Comparison of ENCODE assay signal across 20 cellular contexts in the genomic region with DNA sequence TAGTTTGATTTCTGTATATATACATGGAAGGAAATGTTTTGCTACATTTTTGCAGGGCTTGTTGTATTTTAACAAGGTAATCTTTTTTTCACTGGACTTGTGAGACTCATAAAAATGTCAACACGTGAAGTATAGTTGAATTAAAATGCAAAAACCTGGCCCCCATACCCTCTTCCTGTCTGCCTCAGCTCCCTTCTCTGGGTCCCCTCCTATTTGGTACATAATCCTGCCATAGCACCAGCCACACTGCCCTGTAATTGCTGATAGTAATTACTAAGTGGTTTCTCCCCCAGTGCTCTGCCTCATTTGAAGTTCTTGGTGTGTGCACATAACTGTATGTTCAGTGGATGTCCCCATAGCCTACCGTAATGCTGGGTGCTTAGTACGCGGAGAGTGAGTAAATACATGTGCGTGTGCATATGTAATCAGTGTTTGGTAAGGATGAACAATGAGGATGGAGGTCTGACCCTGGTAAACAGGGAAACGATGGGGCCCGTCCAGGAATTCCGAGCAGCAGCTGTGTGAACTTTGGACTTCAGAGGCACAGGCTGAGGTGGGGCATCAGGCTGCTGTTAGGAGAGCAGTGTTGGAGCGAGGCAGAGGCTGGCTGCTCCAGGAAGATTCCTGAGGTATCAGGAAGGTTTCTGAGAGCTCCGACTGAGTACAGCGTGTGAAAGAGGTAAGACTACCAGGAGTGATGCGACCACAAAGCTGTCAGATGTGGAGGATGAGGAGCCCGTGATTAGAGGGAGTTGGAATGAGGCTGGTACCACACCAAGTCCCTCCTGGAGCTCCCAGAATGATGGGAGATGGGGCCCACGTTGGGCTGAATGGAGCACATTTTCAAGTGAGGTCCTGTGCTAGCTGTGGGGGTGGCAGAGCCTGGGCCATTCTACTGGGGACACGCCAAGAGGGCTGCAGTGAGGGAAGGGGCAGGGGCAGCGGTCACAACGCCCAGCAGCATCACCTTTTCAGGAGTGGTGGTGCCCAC.
A peak's percentile ranks its signal among the peaks of the same experiment; 100 is the strongest.
DNase-seq lines count a peak whose midpoint lies in the region; ATAC-seq, FAIRE-seq and TF ChIP-seq lines count a peak whose summit lies in the region.
"Had no signal": no experiment of that assay in that cellular context is flagged by ENCODE, and none has a peak within 500 bp of the region (broad histone marks: within the 10 kb centered on the region; RNA-seq: fewer than 3 reads in every experiment).

No MANE protein-coding gene starts in this region.

- in situ Hi-C loops in HepG2 (cut with HindIII; ENCODE audit: extremely low pct_ligation_motif_present, low pct_unique_long_range_greater_than_20kb): no loop called here

- intact Hi-C loops in HepG2 (cut with micrococcal nuclease; ENCODE audit: unreplicated experiment): no loop called here

- WGBS in HepG2 (ENCODE audit: low lambda C conversion rate): 1% methylated on average over 13 of the region's 17 CpGs

- H3K27me3 ChIP-seq in Peyer's patch: no peaks in the 10 kb centered on the region
- H3K27me3 ChIP-seq in HepG2 (ENCODE audit: control insufficient read depth in 1 of 2, insufficient read depth in 2 of 2, low read length in 2 of 2): no peaks in the 10 kb centered on the region
- H3K27me3 ChIP-seq: BLaER1 treated with 17β-estradiol and CSF1 and Interleukin-3, amounts not matched to agents 10 nM and 100 nM; SJCRH30 had no signal

- no peaks in the 10 kb centered on the region for H3K9me3 ChIP-seq in Peyer's patch
- no peaks in the 10 kb centered on the region for H3K9me3 ChIP-seq in HepG2 (ENCODE audit: low read length)
- H3K9me3 ChIP-seq: SJCRH30 had no signal

- TF ChIP-seq CTCF in Peyer's patch (IDR thresholded peaks at IDR 0.05) (no peak), HepG2 (CRISPR knock-in tag; IDR thresholded peaks at IDR 0.05) (0 out of 2 replicates have a peak, but pooled peaks have one; percentile 5), type B pancreatic cell (conservative IDR thresholded peaks at IDR 0.05) (no peak)

- H3K36me3 ChIP-seq in Peyer's patch: no peaks in the 10 kb centered on the region
- H3K36me3 ChIP-seq in HepG2 (replicated peaks in 1 of 2; ENCODE audit: control insufficient read depth in 1 of 2, insufficient read depth in 2 of 2, low read length in 2 of 2): no peaks in the 10 kb centered on the region
- H3K36me3 ChIP-seq: SJCRH30 had no signal

- no peaks in the 10 kb centered on the region for H3K27me3 Mint-ChIP-seq in type B pancreatic cell

- peak; percentile 56 for DNase-seq in HuH-7 (ENCODE audit: low spot score)
- peak in 2 of 3 donors; percentile 73 to 75 for DNase-seq in Peyer's patch
- peak; percentile 86 for DNase-seq in HepG2 (ENCODE audit: low spot score)
- no peak for DNase-seq in type B pancreatic cell (ENCODE audit: extremely low spot score, unreplicated experiment)
- DNase-seq in stimulated activated CD4-positive, alpha-beta T cell treated with anti-CD3 and anti-CD28 coated beads, Interleukin-1b, Interleukin-23, amount 100 ng/mL, for 48 hours: no peak
- no peak for DNase-seq in HCEC 1CT
- DNase-seq in effector CD4-positive, alpha-beta T cell: no peak
- DNase-seq: activated CD4-positive, alpha-beta T cell treated with anti-CD3 and anti-CD28 coated beads for 48 hours; activated CD8-positive, alpha-beta memory T cell treated with anti-CD3 and anti-CD28 coated beads, Interleukin-2, amount 50 U/mL, for 48 hours; activated naive CD4-positive, alpha-beta T cell; dermis blood vessel endothelial cell; immature natural killer cell; NCI-H2227 treated with DMSO at 0.1 percent for 48 hours; retina; T-helper 9 cell had no signal

- H3K4me1 Mint-ChIP-seq in type B pancreatic cell (ENCODE audit: unreplicated experiment): peaks cover 17% of the 10 kb centered on the region
- H3K4me1 Mint-ChIP-seq: memory B cell had no signal

- peak overlapping the region; percentile 72 for H3K27ac Mint-ChIP-seq in type B pancreatic cell
- H3K27ac Mint-ChIP-seq: immature natural killer cell, memory B cell had no signal

- peaks cover 4% of the 10 kb centered on the region for H3K9me3 Mint-ChIP-seq in type B pancreatic cell

- H3K4me3 Mint-ChIP-seq in type B pancreatic cell: peak overlapping the region; percentile 70
- H3K4me3 Mint-ChIP-seq: immature natural killer cell, memory B cell, neural crest cell had no signal

- peak overlapping the region; percentile 67 for H3K4me2 ChIP-seq in HepG2 (ENCODE audit: low read depth, low read length)
- H3K4me2 ChIP-seq: BLaER1 treated with 17β-estradiol and CSF1 and Interleukin-3, amounts not matched to agents 10 nM and 100 nM had no signal

- no peak for TF ChIP-seq POLR2A in Peyer's patch (IDR thresholded peaks at IDR 0.05)
- no peak for TF ChIP-seq POLR2A in HepG2 (IDR thresholded peaks at IDR 0.05; ENCODE audit: insufficient read depth in 1 of 2, low read depth in 2 of 2, low read length in 2 of 2)

- FAIRE-seq in HepG2 (lab: Jason Lieb, UNC): peak; percentile 40
- FAIRE-seq: K562 had no signal

- TF ChIP-seq RAD21 in HepG2 (CRISPR knock-in tag; IDR thresholded peaks at IDR 0.05): no peak

- TF ChIP-seq EP300 in HepG2 (IDR thresholded peaks at IDR 0.05; ENCODE audit: low read depth in 2 of 2, low read length in 2 of 2) (0 out of 4 replicates have a peak, but pooled peaks of 1 of the 2 experiments have one; percentile 25), HepG2 (CRISPR knock-in tag; IDR thresholded peaks at IDR 0.05; ENCODE audit: borderline replicate concordance) (peak; percentile 58; the same call in 1 of the 2 replicates)

- H4K20me1 ChIP-seq in HepG2 (ENCODE audit: insufficient read depth, low read length): no peaks in the 10 kb centered on the region

- H2AFZ ChIP-seq in HepG2 (ENCODE audit: low read length): no peak overlapping the region

- peak; percentile 98 for ATAC-seq in HepG2
- ATAC-seq: K562 had no signal

- POLR2A ChIA-PET in HepG2 (lab: Yijun Ruan, JAX): no interaction called here

- peaks cover 0 to 13% (median 0%) of the 10 kb centered on the region in 4 donors for H3K4me1 ChIP-seq in Peyer's patch
- H3K4me1 ChIP-seq in HepG2 (ENCODE audit: insufficient read depth, low read length): peaks cover 22% of the 10 kb centered on the region
- H3K4me1 ChIP-seq: SJCRH30 had no signal

- H3K36me3 Mint-ChIP-seq in type B pancreatic cell: peaks cover 14% of the 10 kb centered on the region

- H3K79me2 ChIP-seq in HepG2 (ENCODE audit: insufficient read depth, low read length): no peaks in the 10 kb centered on the region

- no peak overlapping the region for H3K9ac ChIP-seq in HepG2 (ENCODE audit: insufficient read depth, low read depth, low read length)
- H3K9ac ChIP-seq: BLaER1 treated with 17β-estradiol and CSF1 and Interleukin-3, amounts not matched to agents 10 nM and 100 nM had no signal

- CTCF ChIA-PET in HepG2 (lab: Yijun Ruan, JAX; ENCODE audit: low intra/inter-chr PET ratio, low total read pairs): no interaction called here

- H3K4me3 ChIP-seq in Peyer's patch: no peak overlapping the region
- H3K4me3 ChIP-seq in HepG2 (replicated peaks in 1 of 3; ENCODE audit: insufficient read depth in 1 of 3, low read depth in 2 of 3, low read length in 3 of 3): peak overlapping the region in 1 of 3 experiments; percentile 25; a peak in 1 of 6 replicates
- H3K4me3 ChIP-seq: BLaER1 treated with 17β-estradiol and CSF1 and Interleukin-3, amounts not matched to agents 10 nM and 100 nM; K562; SJCRH30 had no signal

- H3K27ac ChIP-seq in Peyer's patch: no peak overlapping the region
- H3K27ac ChIP-seq in HepG2 (ENCODE audit: extremely low read length, insufficient read depth, low read length): no peak overlapping the region
- H3K27ac ChIP-seq: BLaER1 treated with 17β-estradiol and CSF1 and Interleukin-3, amounts not matched to agents 10 nM and 100 nM; SJCRH30 had no signal

- BruUV-seq in HepG2 (replicated peaks; lab: Mats Ljungman, UMichigan): no TSS peak

TF ChIP-seq in HepG2, 621 proteins besides CTCF, POLR2A, EP300 and RAD21 (continues in another document):
- TF ChIP-seq, protein P1, sequence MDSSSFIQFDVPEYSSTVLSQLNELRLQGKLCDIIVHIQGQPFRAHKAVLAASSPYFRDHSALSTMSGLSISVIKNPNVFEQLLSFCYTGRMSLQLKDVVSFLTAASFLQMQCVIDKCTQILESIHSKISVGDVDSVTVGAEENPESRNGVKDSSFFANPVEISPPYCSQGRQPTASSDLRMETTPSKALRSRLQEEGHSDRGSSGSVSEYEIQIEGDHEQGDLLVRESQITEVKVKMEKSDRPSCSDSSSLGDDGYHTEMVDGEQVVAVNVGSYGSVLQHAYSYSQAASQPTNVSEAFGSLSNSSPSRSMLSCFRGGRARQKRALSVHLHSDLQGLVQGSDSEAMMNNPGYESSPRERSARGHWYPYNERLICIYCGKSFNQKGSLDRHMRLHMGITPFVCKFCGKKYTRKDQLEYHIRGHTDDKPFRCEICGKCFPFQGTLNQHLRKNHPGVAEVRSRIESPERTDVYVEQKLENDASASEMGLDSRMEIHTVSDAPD (CRISPR knock-in tag; IDR thresholded peaks at IDR 0.05): no peak
- TF ChIP-seq ATF1 (CRISPR knock-in tag; IDR thresholded peaks at IDR 0.05) (no peak), ZBTB1 (CRISPR knock-in tag; IDR thresholded peaks at IDR 0.05; ENCODE audit: borderline replicate concordance) (no peak), ZNF12 (CRISPR knock-in tag; IDR thresholded peaks at IDR 0.05) (0 out of 2 replicates have a peak, but pooled peaks have one; percentile 31), CBX5 (CRISPR knock-in tag; IDR thresholded peaks at IDR 0.05; ENCODE audit: borderline replicate concordance) (peak; percentile 69; the same call in 1 of the 2 replicates), NCOA2 (CRISPR knock-in tag; IDR thresholded peaks at IDR 0.05) (peak; percentile 70), ISL2 (CRISPR knock-in tag; IDR thresholded peaks at IDR 0.05) (no peak), ERF (CRISPR knock-in tag; IDR thresholded peaks at IDR 0.05) (0 out of 2 replicates have a peak, but pooled peaks have one; percentile 45)
- TF ChIP-seq, protein P2, sequence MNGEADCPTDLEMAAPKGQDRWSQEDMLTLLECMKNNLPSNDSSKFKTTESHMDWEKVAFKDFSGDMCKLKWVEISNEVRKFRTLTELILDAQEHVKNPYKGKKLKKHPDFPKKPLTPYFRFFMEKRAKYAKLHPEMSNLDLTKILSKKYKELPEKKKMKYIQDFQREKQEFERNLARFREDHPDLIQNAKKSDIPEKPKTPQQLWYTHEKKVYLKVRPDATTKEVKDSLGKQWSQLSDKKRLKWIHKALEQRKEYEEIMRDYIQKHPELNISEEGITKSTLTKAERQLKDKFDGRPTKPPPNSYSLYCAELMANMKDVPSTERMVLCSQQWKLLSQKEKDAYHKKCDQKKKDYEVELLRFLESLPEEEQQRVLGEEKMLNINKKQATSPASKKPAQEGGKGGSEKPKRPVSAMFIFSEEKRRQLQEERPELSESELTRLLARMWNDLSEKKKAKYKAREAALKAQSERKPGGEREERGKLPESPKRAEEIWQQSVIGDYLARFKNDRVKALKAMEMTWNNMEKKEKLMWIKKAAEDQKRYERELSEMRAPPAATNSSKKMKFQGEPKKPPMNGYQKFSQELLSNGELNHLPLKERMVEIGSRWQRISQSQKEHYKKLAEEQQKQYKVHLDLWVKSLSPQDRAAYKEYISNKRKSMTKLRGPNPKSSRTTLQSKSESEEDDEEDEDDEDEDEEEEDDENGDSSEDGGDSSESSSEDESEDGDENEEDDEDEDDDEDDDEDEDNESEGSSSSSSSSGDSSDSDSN (CRISPR knock-in tag; IDR thresholded peaks at IDR 0.05): 0 out of 2 replicates have a peak, but pooled peaks have one; percentile 24

Comparison
In these comparisons a context has a peak if more than half of its experiments do, and no peak if none do; other contexts are left out.
1. DNase-seq: peak in HuH-7 (single experiment), Peyer's patch (2 of 3) and HepG2 (single experiment); none in type B pancreatic cell (single experiment), stimulated activated CD4-positive, alpha-beta T cell treated with anti-CD3 and anti-CD28 coated beads, Interleukin-1b, Interleukin-23, amount 100 ng/mL, for 48 hours (single experiment), HCEC 1CT (single experiment) and effector CD4-positive, alpha-beta T cell (single experiment).